8 cellular contexts compared by ENCODE assay signal in genomic region chr15:85689729-85690128, GRCh38.
DNase-seq lines count a peak whose midpoint lies in the region; ATAC-seq and TF ChIP-seq lines count a peak whose summit lies in the region.

No MANE protein-coding gene starts in this region.

- POLR2A ChIA-PET in BJ (lab: Charles Lee): no interaction called here

- peak; percentile 42 for ATAC-seq in GM21390 (IDR thresholded peaks at IDR 0.05; ENCODE audit: unreplicated experiment)
- no peak for ATAC-seq in HG03571 (IDR thresholded peaks at IDR 0.05; ENCODE audit: unreplicated experiment)

- no peak overlapping the region for H2AFZ ChIP-seq in trophoblast cell (ENCODE audit: insufficient read depth, low read length, poor library complexity)

- H3K4me3 ChIP-seq in BJ (ENCODE audit: low read depth, low read length) (peak overlapping the region; percentile 27), trophoblast cell (ENCODE audit: low read depth, low read length) (no peak overlapping the region)

- CTCF ChIA-PET in BJ (lab: Yijun Ruan, JAX): interaction anchor here (0.5 to 1.4 kb wide), 2 partner anchors 185 to 192 kb away, joined by 3 read pairs; no protein-coding TSS in a partner anchor

- H3K23ac ChIP-seq in trophoblast cell (ENCODE audit: low read length): no peak overlapping the region

- no peak overlapping the region for H3K9ac ChIP-seq in trophoblast cell (ENCODE audit: low read length)

- H3K27ac Mint-ChIP-seq in activated T-helper 2 cell treated with anti-CD3 and anti-CD28 coated beads, Interferon-gamma antibody, Interleukin-2, Interleukin-4, amounts not matched to agents 10 μg/mL and 5 μg/mL and 100 μg/mL, durations not matched to agents 14 hours and 24 hours and 36 hours: peak overlapping the region; percentile 100

- no peak overlapping the region for H3K27ac ChIP-seq in trophoblast cell (ENCODE audit: low read depth, low read length)

- H3K36me3 ChIP-seq in BJ (ENCODE audit: control insufficient read depth, insufficient read depth, low read length) (peaks cover 3% of the 10 kb centered on the region; the same call in 1 of the 2 replicates), trophoblast cell (ENCODE audit: control insufficient read depth in 1 of 2, insufficient read depth in 2 of 2, low read length in 2 of 2) (peaks cover 4 to 15% of the 10 kb centered on the region in 2 experiments)

- H3K4me1 ChIP-seq in trophoblast cell (ENCODE audit: control insufficient read depth in 1 of 2, insufficient read depth in 2 of 2, low read length in 2 of 2): peaks cover 0 to 5% of the 10 kb centered on the region in 2 experiments

- no peak overlapping the region for H4K12ac ChIP-seq in trophoblast cell (ENCODE audit: low read depth, low read length)

- H3K4me3 Mint-ChIP-seq in activated T-helper 2 cell treated with anti-CD3 and anti-CD28 coated beads, Interferon-gamma antibody, Interleukin-2, Interleukin-4, amounts not matched to agents 10 μg/mL and 5 μg/mL and 100 μg/mL, durations not matched to agents 14 hours and 24 hours and 36 hours (ENCODE audit: low read depth): peak overlapping the region; percentile 94

- no CpG with 5 or more reads among the region's 9 CpGs for WGBS in trophoblast cell (ENCODE audit: extremely low coverage, insufficient coverage, insufficient read length)

- DNase-seq in BJ (ENCODE audit: low read depth) (no peak), NAMALWA (ENCODE audit: low spot score) (peak; percentile 89), germinal center (ENCODE audit: low spot score) (peak; percentile 44), trophoblast cell (no peak), NCI-H146 (lab: John Stamatoyannopoulos, UW) (no peak)
- DNase-seq in activated T-helper 2 cell treated with anti-CD3 and anti-CD28 coated beads, Interferon-gamma antibody, Interleukin-2, Interleukin-4, amounts not matched to agents 10 μg/mL and 5 μg/mL and 100 μg/mL, durations not matched to agents 14 hours and 24 hours and 36 hours (ENCODE audit: low spot score): peak; percentile 64

- H3K79me2 ChIP-seq in trophoblast cell (ENCODE audit: control insufficient read depth, insufficient read depth, low read length, poor library complexity): no peaks in the 10 kb centered on the region

- H2BK5ac ChIP-seq in trophoblast cell (ENCODE audit: low read depth, low read length, poor library complexity): no peak overlapping the region

- peaks cover 50% of the 10 kb centered on the region for H3K36me3 Mint-ChIP-seq in activated T-helper 2 cell treated with anti-CD3 and anti-CD28 coated beads, Interferon-gamma antibody, Interleukin-2, Interleukin-4, amounts not matched to agents 10 μg/mL and 5 μg/mL and 100 μg/mL, durations not matched to agents 14 hours and 24 hours and 36 hours (ENCODE audit: low read depth)

- H3K9me3 Mint-ChIP-seq in activated T-helper 2 cell treated with anti-CD3 and anti-CD28 coated beads, Interferon-gamma antibody, Interleukin-2, Interleukin-4, amounts not matched to agents 10 μg/mL and 5 μg/mL and 100 μg/mL, durations not matched to agents 14 hours and 24 hours and 36 hours: no peaks in the 10 kb centered on the region

- peaks cover 70% of the 10 kb centered on the region for H3K4me1 Mint-ChIP-seq in activated T-helper 2 cell treated with anti-CD3 and anti-CD28 coated beads, Interferon-gamma antibody, Interleukin-2, Interleukin-4, amounts not matched to agents 10 μg/mL and 5 μg/mL and 100 μg/mL, durations not matched to agents 14 hours and 24 hours and 36 hours (ENCODE audit: low read depth)

- H3K4ac ChIP-seq in trophoblast cell (ENCODE audit: low read depth, low read length): no peak overlapping the region

- peaks cover 2% of the 10 kb centered on the region for H3K9me3 ChIP-seq in trophoblast cell (ENCODE audit: insufficient read depth, low read depth, low read length)

- H3K14ac ChIP-seq in trophoblast cell (ENCODE audit: low read length): no peak overlapping the region

- no peak overlapping the region for H4K91ac ChIP-seq in trophoblast cell (ENCODE audit: low read depth, low read length)

- no peak overlapping the region for H2BK12ac ChIP-seq in trophoblast cell (ENCODE audit: low read length)

- H3K4me2 ChIP-seq in trophoblast cell (ENCODE audit: low read length): peak overlapping the region; percentile 16

- no peak overlapping the region for H2BK120ac ChIP-seq in trophoblast cell (ENCODE audit: insufficient read depth, low read length, poor library complexity)

- H3K79me1 ChIP-seq in trophoblast cell (ENCODE audit: low read length): no peaks in the 10 kb centered on the region

- intact Hi-C loops in activated T-helper 2 cell treated with anti-CD3 and anti-CD28 coated beads, Interferon-gamma antibody, Interleukin-2, Interleukin-4, amounts not matched to agents 10 μg/mL and 5 μg/mL and 100 μg/mL, durations not matched to agents 14 hours and 24 hours and 36 hours (cut with micrococcal nuclease): loop anchor here (1.0 to 5.0 kb wide), 6 partner anchors 13 to 72 kb away; no protein-coding TSS in a partner anchor

- TF ChIP-seq CTCF in BJ (IDR thresholded peaks at IDR 0.05; ENCODE audit: insufficient read depth, low read depth, low read length): no peak

- H3K27me3 Mint-ChIP-seq in activated T-helper 2 cell treated with anti-CD3 and anti-CD28 coated beads, Interferon-gamma antibody, Interleukin-2, Interleukin-4, amounts not matched to agents 10 μg/mL and 5 μg/mL and 100 μg/mL, durations not matched to agents 14 hours and 24 hours and 36 hours (ENCODE audit: low read depth): no peaks in the 10 kb centered on the region

- no peaks in the 10 kb centered on the region for H3K27me3 ChIP-seq in BJ (ENCODE audit: control insufficient read depth, insufficient read depth, low read length)
- H3K27me3 ChIP-seq in trophoblast cell (ENCODE audit: insufficient read depth, low read length): no peaks in the 10 kb centered on the region

- no peak overlapping the region for H4K8ac ChIP-seq in trophoblast cell (ENCODE audit: low read depth, low read length)

- H2AK5ac ChIP-seq in trophoblast cell (ENCODE audit: low read length): no peak overlapping the region

- no peak overlapping the region for H3K18ac ChIP-seq in trophoblast cell (ENCODE audit: low read length)

Comparison
In these comparisons a context has a peak if more than half of its experiments do, and no peak if none do; other contexts are left out.
1. DNase-seq: peak in NAMALWA (single experiment), activated T-helper 2 cell treated with anti-CD3 and anti-CD28 coated beads, Interferon-gamma antibody, Interleukin-2, Interleukin-4, amounts not matched to agents 10 μg/mL and 5 μg/mL and 100 μg/mL, durations not matched to agents 14 hours and 24 hours and 36 hours (single experiment) and germinal center (single experiment); none in BJ (single experiment), trophoblast cell (0 of 2) and NCI-H146 (single experiment).